In the genomic region with DNA sequence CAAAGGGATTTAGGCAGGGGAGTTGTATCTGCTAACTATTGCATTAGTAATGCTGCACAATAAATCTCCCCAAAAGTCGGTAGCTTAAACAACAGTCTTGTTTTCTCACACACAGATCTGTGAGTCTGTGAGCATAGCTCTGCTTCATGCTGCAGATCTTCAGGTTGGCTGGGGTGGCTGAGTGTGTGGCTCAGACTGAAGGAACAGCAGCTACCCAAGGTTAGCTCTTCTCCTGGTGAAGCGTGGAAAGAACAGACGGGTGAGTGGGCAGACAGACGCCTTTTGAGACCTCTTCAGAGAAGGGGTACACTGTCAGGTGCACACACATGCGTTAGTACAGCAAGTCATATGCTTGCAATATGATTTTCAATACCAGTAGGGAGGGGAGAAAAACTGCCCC, we compare ENCODE assay signal across 7 cellular contexts. TPM values are rescaled to one million over a fixed set of nuclear protein-coding genes. Genes with fewer than 3 reads are reported as not detected.
"Had no signal": no experiment of that assay in that cellular context is flagged by ENCODE, and none has a peak within 500 bp of the region (broad histone marks: within the 10 kb centered on the region; RNA-seq: fewer than 3 reads in every experiment).

No MANE protein-coding gene starts in this region.

- DNase-seq: H7, KBM-7 had no signal

- H3K27ac ChIP-seq: KMS-11 had no signal

- H3K4me2 ChIP-seq: GM23338, KMS-11 had no signal

- H3K36me3 ChIP-seq: HAP-1 had no signal

- H3K4me1 ChIP-seq: HAP-1 had no signal

- H2AFZ ChIP-seq: GM23338 had no signal

- H3K9me3 ChIP-seq: HAP-1 had no signal

- H3K4me3 ChIP-seq: GM23338, HAP-1 had no signal

- ATAC-seq: GM23338, HCT116, HepG2 had no signal

- FAIRE-seq: HepG2 had no signal

- H3K9ac ChIP-seq: KMS-11 had no signal

RNA-seq across cellular contexts. Expression of a gene that starts 3.9 kb away (rescaled TPM):
- total RNA-seq: HepG2 had no signal
- polyA plus RNA-seq: HepG2 had no signal
